ENCODE assay signal across 9 cellular contexts in genomic region chr5:143016777-143017374, GRCh38.
A peak's percentile ranks its signal among the peaks of the same experiment; 100 is the strongest.
DNase-seq lines count a peak whose midpoint lies in the region; ATAC-seq, FAIRE-seq and TF ChIP-seq lines count a peak whose summit lies in the region.
"Had no signal": no experiment of that assay in that cellular context is flagged by ENCODE, and none has a peak within 500 bp of the region (broad histone marks: within the 10 kb centered on the region; RNA-seq: fewer than 3 reads in every experiment).

No MANE protein-coding gene starts in this region.

- peaks cover 10% of the 10 kb centered on the region for H3K36me3 ChIP-seq in OCI-LY3 (replicated peaks; ENCODE audit: low read depth, low read length)

- FAIRE-seq in GM12892 (lab: Jason Lieb, UNC), result peak; percentile 61
- FAIRE-seq: endometrium had no signal

- ATAC-seq in HG03095 (IDR thresholded peaks at IDR 0.05; ENCODE audit: unreplicated experiment) (no peak), HG02885 (IDR thresholded peaks at IDR 0.05; ENCODE audit: poor library complexity, unreplicated experiment) (no peak)

- H3K4me3 ChIP-seq in AG10803 (ENCODE audit: low read length) (no peak overlapping the region), OCI-LY3 (ENCODE audit: low read length) (no peak overlapping the region), astrocyte of the spinal cord (ENCODE audit: low read depth, low read length) (no peak overlapping the region)

- H3K27ac ChIP-seq in OCI-LY3 (ENCODE audit: low read length), result peak overlapping the region; percentile 66

- peak overlapping the region; percentile 34 for H3K4me2 ChIP-seq in OCI-LY3 (ENCODE audit: low read length)

- DNase-seq in AG10803 (ENCODE audit: low read depth) (peak; percentile 46), GM12892 (ENCODE audit: insufficient read length) (no peak), astrocyte of the spinal cord (ENCODE audit: low read depth, low spot score) (peak; percentile 71), lung microvascular endothelial cell (ENCODE audit: low read depth in 2 of 2) (peak; percentile 49 to 77), inferior parietal cortex (ENCODE audit: extremely low spot score) (no peak)

- H3K27me3 ChIP-seq in OCI-LY3 (ENCODE audit: low read depth, low read length), result no peaks in the 10 kb centered on the region

- H3K79me2 ChIP-seq in OCI-LY3 (ENCODE audit: low read length), result no peaks in the 10 kb centered on the region

- H3K4me1 ChIP-seq in OCI-LY3 (ENCODE audit: low read length), result peaks cover 60% of the 10 kb centered on the region

- in situ Hi-C loops in astrocyte of the spinal cord (cut with HindIII; ENCODE audit: low sequenced_read_pairs), result no loop called here

- TF ChIP-seq POLR2A in GM12892 (IDR thresholded peaks at IDR 0.05; ENCODE audit: low read depth, low read length), result no peak

- H3K9ac ChIP-seq in OCI-LY3 (ENCODE audit: low read length), result peak overlapping the region; percentile 40

- peak overlapping the region; percentile 73; the same call in 1 of the 2 replicates for H2AFZ ChIP-seq in OCI-LY3 (ENCODE audit: low read depth, low read length)

- H3K9me3 ChIP-seq in OCI-LY3 (ENCODE audit: insufficient read depth, low read length), result no peaks in the 10 kb centered on the region

- no peaks in the 10 kb centered on the region for H4K20me1 ChIP-seq in OCI-LY3 (ENCODE audit: insufficient read depth, low read length)

- TF ChIP-seq CTCF in AG10803 (conservative IDR thresholded peaks at IDR 0.05; ENCODE audit: low read length) (peak; percentile 54), OCI-LY3 (IDR thresholded peaks at IDR 0.05; ENCODE audit: low read depth, low read length) (peak; percentile 72), astrocyte of the spinal cord (IDR thresholded peaks at IDR 0.05; ENCODE audit: low read depth, low read length) (peak; percentile 76)

Comparison
In these comparisons a context has a peak if more than half of its experiments do, and no peak if none do; other contexts are left out.
1. DNase-seq: peak in AG10803 (single experiment), astrocyte of the spinal cord (single experiment) and lung microvascular endothelial cell (2 of 2); none in GM12892 (single experiment) and inferior parietal cortex (single experiment).
2. Peak in every context shown above with its lines, with median percentiles within 50 percentile points of each other: CTCF ChIP-seq.